In the genomic region with DNA sequence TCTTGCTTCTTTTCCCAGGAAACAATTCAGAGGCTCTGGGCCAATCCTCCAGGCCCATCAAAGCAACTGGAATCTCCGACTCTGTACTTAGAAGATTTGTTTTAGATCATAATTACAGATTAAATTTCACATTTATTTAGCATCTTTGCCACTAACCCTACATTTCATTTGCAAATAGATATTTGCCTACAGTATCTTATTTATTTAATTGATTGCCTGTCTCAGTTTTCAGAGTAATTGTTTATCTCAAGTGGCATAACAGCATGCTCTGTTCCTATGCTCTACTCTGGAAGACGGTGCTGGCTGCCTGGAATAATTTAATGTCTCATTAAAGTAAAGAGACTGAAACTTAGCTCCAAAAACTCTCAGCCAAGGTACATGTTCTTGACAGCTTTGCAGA, we compare ENCODE assay signal across 20 cellular contexts.
"Had no signal": no experiment of that assay in that cellular context is flagged by ENCODE, and none has a peak within 500 bp of the region (broad histone marks: within the 10 kb centered on the region; RNA-seq: fewer than 3 reads in every experiment).

No MANE protein-coding gene starts in this region.

- H3K36me3 ChIP-seq: breast epithelium, gastroesophageal sphincter, left ventricle myocardium inferior, suprapubic skin, tibial artery, upper lobe of right lung, WERI-Rb-1 had no signal

- H3K4me1 ChIP-seq: breast epithelium, suprapubic skin, upper lobe of right lung had no signal

- ATAC-seq: activated CD4-positive, CD25-positive, alpha-beta regulatory T cell treated with anti-CD3 and anti-CD28 coated beads, Interleukin-2, amount 50 U/mL, for 24 hours; activated naive CD8-positive, alpha-beta T cell treated with anti-CD3 and anti-CD28 coated beads, Interleukin-2, amount 50 U/mL, for 24 hours; gastroesophageal sphincter; right cardiac atrium; upper lobe of right lung had no signal

- H3K4me3 ChIP-seq: breast epithelium, gastroesophageal sphincter, hepatocyte, left ventricle myocardium inferior, suprapubic skin, tibial artery, upper lobe of right lung had no signal

- H3K9me3 ChIP-seq: breast epithelium, gastroesophageal sphincter, suprapubic skin, tibial artery, upper lobe of right lung had no signal

- DNase-seq: activated CD4-positive, alpha-beta memory T cell treated with anti-CD3 and anti-CD28 coated beads for 36 hours; activated CD4-positive, alpha-beta T cell treated with anti-CD3 and anti-CD28 coated beads for 48 hours; activated CD8-positive, alpha-beta memory T cell treated with anti-CD3 and anti-CD28 coated beads, Interleukin-2, amount 50 U/mL, for 48 hours; activated naive CD8-positive, alpha-beta T cell treated with anti-CD3 and anti-CD28 coated beads, Interleukin-2, amount 50 U/mL, for 24 hours; activated T-cell treated with anti-CD3 and anti-CD28 coated beads, Interleukin-2, amount 50 U/mL, for 24 hours; amygdala; central memory CD4-positive, alpha-beta T cell; islet precursor cell; left ventricle myocardium inferior; posterior cingulate gyrus; right cardiac atrium; stimulated activated naive CD4-positive, alpha-beta T cell; tibial artery; upper lobe of right lung; WERI-Rb-1 had no signal

- H3K27me3 ChIP-seq: breast epithelium, gastroesophageal sphincter, hepatocyte, suprapubic skin, tibial artery, upper lobe of right lung had no signal

- H3K27ac ChIP-seq: breast epithelium, gastroesophageal sphincter, hepatocyte, left ventricle myocardium inferior, suprapubic skin, tibial artery, upper lobe of right lung, WERI-Rb-1 had no signal
